In genomic region chr4:184635381-184635780, GRCh38 we compare ENCODE assay signal across 1 cellular context.
TF ChIP-seq lines count a peak whose summit lies in the region.

No MANE protein-coding gene starts in this region.

TF ChIP-seq in K562, 482 proteins besides CTCF, POLR2A, EP300 and RAD21 (continued from another document):
- TF ChIP-seq MLLT1 (IDR thresholded peaks at IDR 0.05), result no peak
- TF ChIP-seq ZNF212 (CRISPR knock-in tag; IDR thresholded peaks at IDR 0.05), result no peak
- TF ChIP-seq PCBP1 (IDR thresholded peaks at IDR 0.05; ENCODE audit: low read depth, low read length, poor library complexity, severe bottlenecking), result no peak
- TF ChIP-seq NBN (IDR thresholded peaks at IDR 0.05; ENCODE audit: low read depth), result no peak
- no peak for TF ChIP-seq XRCC4 (IDR thresholded peaks at IDR 0.05; ENCODE audit: extremely low read depth, insufficient read depth, insufficient read length)
- TF ChIP-seq HOMEZ (CRISPR knock-in tag; IDR thresholded peaks at IDR 0.05), result no peak
- no peak for TF ChIP-seq BCLAF1 (IDR thresholded peaks at IDR 0.05; ENCODE audit: borderline replicate concordance in 1 of 2, control insufficient read depth in 1 of 2, low read depth in 2 of 2, low read length in 1 of 2)
- TF ChIP-seq YY1 (IDR thresholded peaks at IDR 0.05; ENCODE audit: borderline replicate concordance in 1 of 3, control insufficient read depth in 1 of 3, extremely low read depth in 1 of 3, insufficient read depth in 3 of 3, insufficient read length in 1 of 3, insufficient replicate concordance in 2 of 3, low read depth in 1 of 3, low read length in 2 of 3), result no peak
- TF ChIP-seq TRIM28 (IDR thresholded peaks at IDR 0.05), result no peak
- TF ChIP-seq ZNF165 (CRISPR knock-in tag; IDR thresholded peaks at IDR 0.05; ENCODE audit: borderline replicate concordance), result no peak
- no peak for TF ChIP-seq NRF1 (conservative IDR thresholded peaks at IDR 0.05 in 1 of 2, IDR thresholded peaks at IDR 0.05 in 1 of 2)
- no peak for TF ChIP-seq ZNF695 (CRISPR knock-in tag; IDR thresholded peaks at IDR 0.05)
- no peak for TF ChIP-seq ARID2 (IDR thresholded peaks at IDR 0.05)
